ENCODE assay signal across 17 cellular contexts in the genomic region with DNA sequence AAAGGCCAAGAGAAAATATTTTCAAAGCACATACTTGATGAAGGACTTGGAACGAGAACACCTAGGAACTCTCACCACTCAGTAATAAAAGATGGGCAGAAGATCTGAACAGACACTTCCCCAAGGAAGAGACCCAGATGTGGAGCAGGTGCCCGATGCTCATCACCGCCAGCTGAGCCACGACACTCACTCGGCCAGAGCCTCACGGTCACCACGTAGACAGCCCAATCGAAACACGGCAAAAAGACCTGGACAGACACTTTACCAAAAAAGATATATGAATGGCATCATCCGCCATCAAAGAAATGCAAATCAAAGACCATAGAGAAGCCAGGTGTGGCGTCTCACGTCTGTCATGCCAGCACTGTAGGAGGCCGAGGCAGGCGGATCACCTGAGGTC.
"Had no signal": no experiment of that assay in that cellular context is flagged by ENCODE, and none has a peak within 500 bp of the region (broad histone marks: within the 10 kb centered on the region; RNA-seq: fewer than 3 reads in every experiment).

No MANE protein-coding gene starts in this region.

- H3K9me3 ChIP-seq: breast epithelium, MG63 had no signal

- H3K27me3 ChIP-seq: breast epithelium, MG63 had no signal

- H3K27me3 Mint-ChIP-seq: activated CD8-positive, alpha-beta memory T cell treated with anti-CD3 and anti-CD28 coated beads, Interleukin-2, amount 10 ng/mL, durations not matched to agents 7 days and 5 days had no signal

- DNase-seq: activated CD8-positive, alpha-beta memory T cell treated with anti-CD3 and anti-CD28 coated beads, Interleukin-2, amount 10 ng/mL, durations not matched to agents 7 days and 5 days; activated gamma-delta T cell treated with Interleukin-2 at 50 U/mL for 16 hours; activated naive CD4-positive, alpha-beta T cell treated with anti-CD3 and anti-CD28 coated beads, Interleukin-2, amount 10 ng/mL, durations not matched to agents 7 days and 5 days; activated T-cell treated with anti-CD3 and anti-CD28 coated beads, Interleukin-2, amount 50 U/mL, for 4 hours; aorta; caudate nucleus; MG63; NCI-H1105; NCI-H1694 treated with DMSO at 0.1 percent for 48 hours; NCI-H2029 treated with DMSO at 0.1 percent for 48 hours; NCI-H345; NCI-H510A; NCI-H526 treated with DMSO at 0.1 percent for 48 hours; NCI-H82 had no signal

- H3K36me3 ChIP-seq: breast epithelium, MG63 had no signal

- H3K9me3 Mint-ChIP-seq: activated naive CD4-positive, alpha-beta T cell treated with anti-CD3 and anti-CD28 coated beads, Interleukin-2, amount 10 ng/mL, durations not matched to agents 7 days and 5 days; activated T-cell treated with anti-CD3 and anti-CD28 coated beads, Interleukin-2, amount 50 U/mL, for 4 hours; activated T-helper 2 cell treated with anti-CD3 and anti-CD28 coated beads, Interferon-gamma antibody, Interleukin-2, Interleukin-4, amounts not matched to agents 10 μg/mL and 5 μg/mL and 100 μg/mL, durations not matched to agents 14 hours and 24 hours and 36 hours had no signal

- H3K36me3 Mint-ChIP-seq: activated CD8-positive, alpha-beta memory T cell treated with anti-CD3 and anti-CD28 coated beads, Interleukin-2, amount 10 ng/mL, durations not matched to agents 7 days and 5 days; activated naive CD4-positive, alpha-beta T cell treated with anti-CD3 and anti-CD28 coated beads, Interleukin-2, amount 10 ng/mL, durations not matched to agents 7 days and 5 days had no signal

- H3K4me3 ChIP-seq: breast epithelium, MG63, SK-N-MC had no signal

- H3K4me3 Mint-ChIP-seq: activated CD8-positive, alpha-beta memory T cell treated with anti-CD3 and anti-CD28 coated beads, Interleukin-2, amount 10 ng/mL, durations not matched to agents 7 days and 5 days; activated naive CD4-positive, alpha-beta T cell treated with anti-CD3 and anti-CD28 coated beads, Interleukin-2, amount 10 ng/mL, durations not matched to agents 7 days and 5 days; activated T-cell treated with anti-CD3 and anti-CD28 coated beads, Interleukin-2, amount 50 U/mL, for 4 hours had no signal

- H3K27ac ChIP-seq: breast epithelium, SK-N-MC had no signal

- H3K27ac Mint-ChIP-seq: activated CD8-positive, alpha-beta memory T cell treated with anti-CD3 and anti-CD28 coated beads, Interleukin-2, amount 10 ng/mL, durations not matched to agents 7 days and 5 days; activated naive CD4-positive, alpha-beta T cell treated with anti-CD3 and anti-CD28 coated beads, Interleukin-2, amount 10 ng/mL, durations not matched to agents 7 days and 5 days; activated T-helper 2 cell treated with anti-CD3 and anti-CD28 coated beads, Interferon-gamma antibody, Interleukin-2, Interleukin-4, amounts not matched to agents 10 μg/mL and 5 μg/mL and 100 μg/mL, durations not matched to agents 14 hours and 24 hours and 36 hours had no signal

- H3K4me1 ChIP-seq: breast epithelium had no signal
